13 cellular contexts compared by ENCODE assay signal in genomic region chr1:186059311-186059710, GRCh38.
DNase-seq lines count a peak whose midpoint lies in the region; ATAC-seq, FAIRE-seq and TF ChIP-seq lines count a peak whose summit lies in the region.
"Had no signal": no experiment of that assay in that cellular context is flagged by ENCODE, and none has a peak within 500 bp of the region (broad histone marks: within the 10 kb centered on the region; RNA-seq: fewer than 3 reads in every experiment).

No MANE protein-coding gene starts in this region.

- WGBS in pancreas, 2 donors = 9 to 17% methylated on average over 1 of the region's 1 CpG

- peaks cover 0 to 6% (median 5%) of the 10 kb centered on the region in 3 donors for H3K4me1 ChIP-seq in pancreas

- no peak overlapping the region for H3K4me3 Mint-ChIP-seq in CD4-positive, alpha-beta T cell
- H3K4me3 Mint-ChIP-seq: neural crest cell had no signal

- H3K27ac Mint-ChIP-seq in CD4-positive, alpha-beta T cell = no peak overlapping the region

- H3K27me3 Mint-ChIP-seq in CD4-positive, alpha-beta T cell = peaks cover 4% of the 10 kb centered on the region

- ATAC-seq in GM18517 (IDR thresholded peaks at IDR 0.05; ENCODE audit: unreplicated experiment) = peak; percentile 59
- ATAC-seq in pancreas = peak; percentile 31 to 60 (median 36)
- no peak for ATAC-seq in CD4-positive, alpha-beta T cell (ENCODE audit: poor library complexity)
- no peak for ATAC-seq in omental fat pad (ENCODE audit: low FRiP score)

- TF ChIP-seq CTCF in epithelial cell of proximal tubule (conservative IDR thresholded peaks at IDR 0.05; ENCODE audit: low read depth, low read length) (no peak), pancreas (IDR thresholded peaks at IDR 0.05) (no peak), omental fat pad (IDR thresholded peaks at IDR 0.05) (no peak)
- no peak for TF ChIP-seq CTCF in CD4-positive, alpha-beta T cell (IDR thresholded peaks at IDR 0.05)

- no peaks in the 10 kb centered on the region for H3K27me3 ChIP-seq in pancreas
- H3K27me3 ChIP-seq in CD4-positive, alpha-beta T cell (ENCODE audit: control insufficient read depth, insufficient read depth, low read length) = no peaks in the 10 kb centered on the region

- H3K4me1 Mint-ChIP-seq in CD4-positive, alpha-beta T cell (ENCODE audit: low read depth) = no peaks in the 10 kb centered on the region
- H3K4me1 Mint-ChIP-seq: neural crest cell had no signal

- no peaks in the 10 kb centered on the region for H3K36me3 ChIP-seq in pancreas

- H3K9me3 Mint-ChIP-seq in CD4-positive, alpha-beta T cell = no peaks in the 10 kb centered on the region
- H3K9me3 Mint-ChIP-seq: neural crest cell had no signal

- H3K36me3 Mint-ChIP-seq in CD4-positive, alpha-beta T cell (ENCODE audit: low read depth) = no peaks in the 10 kb centered on the region

- DNase-seq in NCI-H1105 treated with DMSO at 0.1 percent for 48 hours (lab: John Stamatoyannopoulos, UW) (peak; percentile 79), epithelial cell of proximal tubule (ENCODE audit: low read depth) (peak; percentile 94), pancreas (no peak), head of caudate nucleus (no peak), omental fat pad (ENCODE audit: low spot score) (no peak)
- DNase-seq in CD4-positive, alpha-beta T cell = no peak
- DNase-seq in activated CD4-positive, alpha-beta T cell treated with anti-CD3 and anti-CD28 coated beads for 48 hours = no peak
- DNase-seq: activated T-cell treated with anti-CD3 and anti-CD28 coated beads for 4 hours, caudate nucleus, NCI-H774, T-helper 2 cell had no signal

- POLR2A ChIA-PET in CD4-positive, alpha-beta T cell (lab: Charles Lee) = no interaction called here

- no peak overlapping the region for H3K4me3 ChIP-seq in epithelial cell of proximal tubule (ENCODE audit: low read depth, low read length)
- no peak overlapping the region for H3K4me3 ChIP-seq in pancreas

- H3K9me3 ChIP-seq in pancreas = no peaks in the 10 kb centered on the region
- H3K9me3 ChIP-seq in CD4-positive, alpha-beta T cell (ENCODE audit: control insufficient read depth, low read length) = no peaks in the 10 kb centered on the region

- no peak overlapping the region for H3K27ac ChIP-seq in pancreas
- H3K27ac ChIP-seq in CD4-positive, alpha-beta T cell (ENCODE audit: low read depth, low read length) = no peak overlapping the region

- CTCF ChIA-PET in CD4-positive, alpha-beta T cell (lab: Charles Lee) = no interaction called here

- intact Hi-C loops in pancreas (cut with DNase I) = no loop called here
- intact Hi-C loops in head of caudate nucleus (cut with DNase I) = no loop called here
- intact Hi-C loops in CD4-positive, alpha-beta T cell (cut with DNase I, micrococcal nuclease) = no loop called here

- FAIRE-seq in pancreas (lab: Jason Lieb, UNC) = no peak

Comparison
In these comparisons a context has a peak if more than half of its experiments do, and no peak if none do; other contexts are left out.
1. ATAC-seq: peak in GM18517 (single experiment) and pancreas (4 of 4); none in CD4-positive, alpha-beta T cell (single experiment) and omental fat pad (single experiment).
2. DNase-seq: peak in NCI-H1105 treated with DMSO at 0.1 percent for 48 hours (single experiment) and epithelial cell of proximal tubule (single experiment); none in pancreas (0 of 6), head of caudate nucleus (0 of 42), CD4-positive, alpha-beta T cell (0 of 10), omental fat pad (single experiment) and activated CD4-positive, alpha-beta T cell treated with anti-CD3 and anti-CD28 coated beads for 48 hours (single experiment).